In the genomic region with DNA sequence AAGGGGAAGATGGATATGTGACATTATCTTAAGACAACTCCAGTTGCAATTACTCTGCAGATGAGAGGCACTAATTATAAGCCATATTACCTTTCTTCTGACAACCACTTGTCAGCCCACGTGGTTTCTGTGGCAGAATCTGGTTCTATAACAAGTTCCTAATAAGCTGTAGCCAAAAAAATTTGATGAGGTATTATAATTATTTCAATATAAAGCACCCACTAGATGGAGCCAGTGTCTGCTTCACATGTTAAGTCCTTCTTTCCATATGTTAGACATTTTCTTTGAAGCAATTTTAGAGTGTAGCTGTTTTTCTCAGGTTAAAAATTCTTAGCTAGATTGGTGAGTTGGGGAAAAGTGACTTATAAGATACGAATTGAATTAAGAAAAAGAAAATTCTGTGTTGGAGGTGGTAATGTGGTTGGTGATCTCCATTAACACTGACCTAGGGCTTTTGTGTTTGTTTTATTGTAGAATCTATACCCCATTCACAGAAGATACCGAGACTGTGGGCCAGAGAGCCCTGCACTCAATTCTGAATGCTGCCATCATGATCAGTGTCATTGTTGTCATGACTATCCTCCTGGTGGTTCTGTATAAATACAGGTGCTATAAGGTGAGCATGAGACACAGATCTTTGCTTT, we compare ENCODE assay signal across 8 cellular contexts. TPM values are rescaled to one million over a fixed set of nuclear protein-coding genes. Genes with fewer than 3 reads are reported as not detected.
DNase-seq lines count a peak whose midpoint lies in the region; ATAC-seq and TF ChIP-seq lines count a peak whose summit lies in the region.

No MANE protein-coding gene starts in this region.

- intact Hi-C loops in dorsolateral prefrontal cortex (cut with DNase I), result loop anchor here (5.0 to 10.0 kb wide), 4 partner anchors 49 to 299 kb away; no protein-coding TSS in a partner anchor

- H3K4me3 Mint-ChIP-seq in osteocyte (ENCODE audit: unreplicated experiment), result no peak overlapping the region

- no peak for ATAC-seq in GM19395 (IDR thresholded peaks at IDR 0.05; ENCODE audit: unreplicated experiment)
- no peak for ATAC-seq in GM19324 (IDR thresholded peaks at IDR 0.05; ENCODE audit: low FRiP score, unreplicated experiment)

- H3K36me3 Mint-ChIP-seq in osteocyte (ENCODE audit: unreplicated experiment), result peaks cover 43% of the 10 kb centered on the region

- H3K27me3 Mint-ChIP-seq in osteocyte (ENCODE audit: unreplicated experiment), result no peaks in the 10 kb centered on the region

- H3K4me3 ChIP-seq in AG10803 (ENCODE audit: low read length), result no peak overlapping the region
- no peak overlapping the region for H3K4me3 ChIP-seq in dorsolateral prefrontal cortex

- TF ChIP-seq CTCF in AG10803 (conservative IDR thresholded peaks at IDR 0.05; ENCODE audit: low read length) (peak; percentile 63), GM10266 (IDR thresholded peaks at IDR 0.05; ENCODE audit: control insufficient read depth, insufficient read depth, low read depth, missing control alignments) (peak; percentile 38), dorsolateral prefrontal cortex (IDR thresholded peaks at IDR 0.05 in 54 of 56, conservative IDR thresholded peaks at IDR 0.05 in 2 of 56; ENCODE audit: low read depth in 1 of 56, partially characterized antibody in 56 of 56) (peak; percentile 32 to 76 (median 62)), osteocyte (IDR thresholded peaks at IDR 0.05) (peak; percentile 73)

- no peaks in the 10 kb centered on the region for H3K27me3 ChIP-seq in dorsolateral prefrontal cortex

- no peaks in the 10 kb centered on the region for H3K9me3 Mint-ChIP-seq in osteocyte (ENCODE audit: unreplicated experiment)

- H3K27ac Mint-ChIP-seq in osteocyte (ENCODE audit: unreplicated experiment), result no peak overlapping the region

- no peaks in the 10 kb centered on the region for H3K4me1 Mint-ChIP-seq in osteocyte (ENCODE audit: unreplicated experiment)

- DNase-seq in AG10803 (ENCODE audit: low read depth) (peak; percentile 61), GM10266 (ENCODE audit: extremely low spot score) (peak; percentile 33), NCI-H69 (lab: John Stamatoyannopoulos, UW) (peak; percentile 62), dorsolateral prefrontal cortex (no peak), osteocyte (ENCODE audit: extremely low spot score, unreplicated experiment) (no peak), NCI-H187 treated with DMSO at 0.1 percent for 48 hours (lab: John Stamatoyannopoulos, UW) (no peak)

- peak overlapping the region in 52 of 59 donors; percentile 6 to 99 (median 92) for H3K27ac ChIP-seq in dorsolateral prefrontal cortex

RNA-seq across cellular contexts. Expression of gene PSEN1, which starts 36.9 kb away (rescaled TPM):
- total RNA-seq in dorsolateral prefrontal cortex (100 to 1,000 TPM in 44 of 120 experiments, 10 to 100 TPM in 76; 53.3 to 206 (median 92.7) TPM), osteocyte (64.4 and 64.6 TPM in 2 replicates)

Comparison
In these comparisons a context has a peak if more than half of its experiments do, and no peak if none do; other contexts are left out.
1. DNase-seq: peak in AG10803 (single experiment), GM10266 (single experiment) and NCI-H69 (single experiment); none in dorsolateral prefrontal cortex (0 of 10), osteocyte (single experiment) and NCI-H187 treated with DMSO at 0.1 percent for 48 hours (single experiment).
2. Peak in every context shown above with its lines, with median percentiles within 50 percentile points of each other: CTCF ChIP-seq.